2 cellular contexts compared by ENCODE assay signal in the genomic region with DNA sequence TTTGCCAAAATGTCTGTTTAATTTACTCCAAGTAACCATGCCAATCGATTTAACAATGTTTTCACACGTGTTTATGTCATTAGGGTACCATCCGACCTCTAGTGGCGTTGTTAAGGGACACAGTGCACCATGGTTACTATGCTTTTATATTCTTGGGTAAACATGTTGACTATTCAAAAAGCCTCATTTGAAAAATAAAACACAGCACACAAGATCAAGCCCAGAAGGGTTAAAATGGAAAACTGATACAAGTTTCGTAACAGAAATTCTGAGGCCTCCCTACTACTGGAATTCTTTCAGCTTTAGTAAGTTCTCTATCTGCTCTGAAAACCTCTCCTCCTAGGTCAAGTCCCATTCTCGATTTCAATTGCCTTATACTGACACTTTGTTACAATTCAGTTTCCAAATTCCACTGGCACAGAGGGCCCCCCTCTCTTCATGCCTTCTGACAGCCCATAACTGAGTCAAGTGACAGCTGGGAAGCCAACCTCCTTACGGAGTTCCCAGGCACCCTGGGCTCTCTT.
A peak's percentile ranks its signal among the peaks of the same experiment; 100 is the strongest.
TF ChIP-seq lines count a peak whose summit lies in the region.

No MANE protein-coding gene starts in this region.

TF ChIP-seq in K562, 482 proteins besides CTCF, POLR2A, EP300 and RAD21 (continued from another document):
- TF ChIP-seq, protein P1, sequence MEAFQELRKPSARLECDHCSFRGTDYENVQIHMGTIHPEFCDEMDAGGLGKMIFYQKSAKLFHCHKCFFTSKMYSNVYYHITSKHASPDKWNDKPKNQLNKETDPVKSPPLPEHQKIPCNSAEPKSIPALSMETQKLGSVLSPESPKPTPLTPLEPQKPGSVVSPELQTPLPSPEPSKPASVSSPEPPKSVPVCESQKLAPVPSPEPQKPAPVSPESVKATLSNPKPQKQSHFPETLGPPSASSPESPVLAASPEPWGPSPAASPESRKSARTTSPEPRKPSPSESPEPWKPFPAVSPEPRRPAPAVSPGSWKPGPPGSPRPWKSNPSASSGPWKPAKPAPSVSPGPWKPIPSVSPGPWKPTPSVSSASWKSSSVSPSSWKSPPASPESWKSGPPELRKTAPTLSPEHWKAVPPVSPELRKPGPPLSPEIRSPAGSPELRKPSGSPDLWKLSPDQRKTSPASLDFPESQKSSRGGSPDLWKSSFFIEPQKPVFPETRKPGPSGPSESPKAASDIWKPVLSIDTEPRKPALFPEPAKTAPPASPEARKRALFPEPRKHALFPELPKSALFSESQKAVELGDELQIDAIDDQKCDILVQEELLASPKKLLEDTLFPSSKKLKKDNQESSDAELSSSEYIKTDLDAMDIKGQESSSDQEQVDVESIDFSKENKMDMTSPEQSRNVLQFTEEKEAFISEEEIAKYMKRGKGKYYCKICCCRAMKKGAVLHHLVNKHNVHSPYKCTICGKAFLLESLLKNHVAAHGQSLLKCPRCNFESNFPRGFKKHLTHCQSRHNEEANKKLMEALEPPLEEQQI (IDR thresholded peaks at IDR 0.05) = peak; percentile 18; the same call in 1 of the 2 replicates
- no peak for TF ChIP-seq HCFC1 (IDR thresholded peaks at IDR 0.05; ENCODE audit: low read depth, low read length)
- TF ChIP-seq HDAC1 (IDR thresholded peaks at IDR 0.05) = peak in 1 of 2 experiments; percentile 81; a peak in 2 of 4 replicates
- peak; percentile 23 for TF ChIP-seq NEUROD1 (IDR thresholded peaks at IDR 0.05; ENCODE audit: borderline replicate concordance, low read depth, low read length, partially characterized antibody)
- TF ChIP-seq, protein P2, sequence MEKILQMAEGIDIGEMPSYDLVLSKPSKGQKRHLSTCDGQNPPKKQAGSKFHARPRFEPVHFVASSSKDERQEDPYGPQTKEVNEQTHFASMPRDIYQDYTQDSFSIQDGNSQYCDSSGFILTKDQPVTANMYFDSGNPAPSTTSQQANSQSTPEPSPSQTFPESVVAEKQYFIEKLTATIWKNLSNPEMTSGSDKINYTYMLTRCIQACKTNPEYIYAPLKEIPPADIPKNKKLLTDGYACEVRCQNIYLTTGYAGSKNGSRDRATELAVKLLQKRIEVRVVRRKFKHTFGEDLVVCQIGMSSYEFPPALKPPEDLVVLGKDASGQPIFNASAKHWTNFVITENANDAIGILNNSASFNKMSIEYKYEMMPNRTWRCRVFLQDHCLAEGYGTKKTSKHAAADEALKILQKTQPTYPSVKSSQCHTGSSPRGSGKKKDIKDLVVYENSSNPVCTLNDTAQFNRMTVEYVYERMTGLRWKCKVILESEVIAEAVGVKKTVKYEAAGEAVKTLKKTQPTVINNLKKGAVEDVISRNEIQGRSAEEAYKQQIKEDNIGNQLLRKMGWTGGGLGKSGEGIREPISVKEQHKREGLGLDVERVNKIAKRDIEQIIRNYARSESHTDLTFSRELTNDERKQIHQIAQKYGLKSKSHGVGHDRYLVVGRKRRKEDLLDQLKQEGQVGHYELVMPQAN (IDR thresholded peaks at IDR 0.05; ENCODE audit: borderline replicate concordance) = peak; percentile 81; the same call in 1 of the 2 replicates
- TF ChIP-seq, protein P3, sequence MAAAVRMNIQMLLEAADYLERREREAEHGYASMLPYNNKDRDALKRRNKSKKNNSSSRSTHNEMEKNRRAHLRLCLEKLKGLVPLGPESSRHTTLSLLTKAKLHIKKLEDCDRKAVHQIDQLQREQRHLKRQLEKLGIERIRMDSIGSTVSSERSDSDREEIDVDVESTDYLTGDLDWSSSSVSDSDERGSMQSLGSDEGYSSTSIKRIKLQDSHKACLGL (CRISPR knock-in tag; IDR thresholded peaks at IDR 0.05; ENCODE audit: borderline replicate concordance, poor library complexity, severe bottlenecking) = peak; percentile 33
- TF ChIP-seq MEIS2 (IDR thresholded peaks at IDR 0.05; ENCODE audit: partially characterized antibody) = no peak
- peak; percentile 89 to 92 for TF ChIP-seq FOXK2 (conservative IDR thresholded peaks at IDR 0.05 in 1 of 2, IDR thresholded peaks at IDR 0.05 in 1 of 2; ENCODE audit: low read depth in 2 of 2)
- 0 out of 2 replicates have a peak, but pooled peaks have one; percentile 12 for TF ChIP-seq GATAD2B (IDR thresholded peaks at IDR 0.05; ENCODE audit: borderline replicate concordance)
- peak; percentile 93 for TF ChIP-seq MXI1 (IDR thresholded peaks at IDR 0.05; ENCODE audit: low read depth, low read length)
- peak; percentile 31; the same call in 1 of the 2 replicates for TF ChIP-seq MYC (IDR thresholded peaks at IDR 0.05; ENCODE audit: low read depth, low read length)
- TF ChIP-seq MYC (CRISPR knock-in tag; IDR thresholded peaks at IDR 0.05; ENCODE audit: borderline replicate concordance, low read depth) = no peak

TF ChIP-seq in HepG2, 621 proteins besides CTCF, POLR2A, EP300 and RAD21 (continued from another document):
- no peak for TF ChIP-seq FOXA1 (IDR thresholded peaks at IDR 0.05)
- peak; percentile 72 for TF ChIP-seq FOXA1 (CRISPR knock-in tag; IDR thresholded peaks at IDR 0.05)
- no peak for TF ChIP-seq SP4 (CRISPR knock-in tag; IDR thresholded peaks at IDR 0.05)
- peak; percentile 31; the same call in 1 of the 2 replicates for TF ChIP-seq STAG1 (CRISPR knock-in tag; IDR thresholded peaks at IDR 0.05)
- TF ChIP-seq, protein P4, sequence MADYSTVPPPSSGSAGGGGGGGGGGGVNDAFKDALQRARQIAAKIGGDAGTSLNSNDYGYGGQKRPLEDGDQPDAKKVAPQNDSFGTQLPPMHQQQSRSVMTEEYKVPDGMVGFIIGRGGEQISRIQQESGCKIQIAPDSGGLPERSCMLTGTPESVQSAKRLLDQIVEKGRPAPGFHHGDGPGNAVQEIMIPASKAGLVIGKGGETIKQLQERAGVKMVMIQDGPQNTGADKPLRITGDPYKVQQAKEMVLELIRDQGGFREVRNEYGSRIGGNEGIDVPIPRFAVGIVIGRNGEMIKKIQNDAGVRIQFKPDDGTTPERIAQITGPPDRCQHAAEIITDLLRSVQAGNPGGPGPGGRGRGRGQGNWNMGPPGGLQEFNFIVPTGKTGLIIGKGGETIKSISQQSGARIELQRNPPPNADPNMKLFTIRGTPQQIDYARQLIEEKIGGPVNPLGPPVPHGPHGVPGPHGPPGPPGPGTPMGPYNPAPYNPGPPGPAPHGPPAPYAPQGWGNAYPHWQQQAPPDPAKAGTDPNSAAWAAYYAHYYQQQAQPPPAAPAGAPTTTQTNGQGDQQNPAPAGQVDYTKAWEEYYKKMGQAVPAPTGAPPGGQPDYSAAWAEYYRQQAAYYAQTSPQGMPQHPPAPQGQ (CRISPR knock-in tag; IDR thresholded peaks at IDR 0.05; ENCODE audit: borderline replicate concordance) = no peak
- no peak for TF ChIP-seq TBL1XR1 (IDR thresholded peaks at IDR 0.05; ENCODE audit: borderline replicate concordance, low read length, partially characterized antibody)
- TF ChIP-seq, protein P5, sequence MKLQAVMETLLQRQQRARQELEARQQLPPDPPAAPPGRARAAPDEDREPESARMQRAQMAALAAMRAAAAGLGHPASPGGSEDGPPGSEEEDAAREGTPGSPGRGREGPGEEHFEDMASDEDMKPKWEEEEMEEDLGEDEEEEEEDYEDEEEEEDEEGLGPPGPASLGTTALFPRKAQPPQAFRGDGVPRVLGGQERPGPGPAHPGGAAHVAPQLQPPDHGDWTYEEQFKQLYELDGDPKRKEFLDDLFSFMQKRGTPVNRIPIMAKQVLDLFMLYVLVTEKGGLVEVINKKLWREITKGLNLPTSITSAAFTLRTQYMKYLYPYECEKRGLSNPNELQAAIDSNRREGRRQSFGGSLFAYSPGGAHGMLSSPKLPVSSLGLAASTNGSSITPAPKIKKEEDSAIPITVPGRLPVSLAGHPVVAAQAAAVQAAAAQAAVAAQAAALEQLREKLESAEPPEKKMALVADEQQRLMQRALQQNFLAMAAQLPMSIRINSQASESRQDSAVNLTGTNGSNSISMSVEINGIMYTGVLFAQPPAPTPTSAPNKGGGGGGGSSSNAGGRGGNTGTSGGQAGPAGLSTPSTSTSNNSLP (IDR thresholded peaks at IDR 0.05; ENCODE audit: low read depth, low read length) = peak; percentile 53; the same call in 1 of the 2 replicates
- no peak for TF ChIP-seq ERF (CRISPR knock-in tag; IDR thresholded peaks at IDR 0.05)
- TF ChIP-seq FOXP1 (IDR thresholded peaks at IDR 0.05) = no peak
- peak; percentile 21; the same call in 1 of the 2 replicates for TF ChIP-seq FOXP1 (CRISPR knock-in tag; IDR thresholded peaks at IDR 0.05)
- TF ChIP-seq, protein P6, sequence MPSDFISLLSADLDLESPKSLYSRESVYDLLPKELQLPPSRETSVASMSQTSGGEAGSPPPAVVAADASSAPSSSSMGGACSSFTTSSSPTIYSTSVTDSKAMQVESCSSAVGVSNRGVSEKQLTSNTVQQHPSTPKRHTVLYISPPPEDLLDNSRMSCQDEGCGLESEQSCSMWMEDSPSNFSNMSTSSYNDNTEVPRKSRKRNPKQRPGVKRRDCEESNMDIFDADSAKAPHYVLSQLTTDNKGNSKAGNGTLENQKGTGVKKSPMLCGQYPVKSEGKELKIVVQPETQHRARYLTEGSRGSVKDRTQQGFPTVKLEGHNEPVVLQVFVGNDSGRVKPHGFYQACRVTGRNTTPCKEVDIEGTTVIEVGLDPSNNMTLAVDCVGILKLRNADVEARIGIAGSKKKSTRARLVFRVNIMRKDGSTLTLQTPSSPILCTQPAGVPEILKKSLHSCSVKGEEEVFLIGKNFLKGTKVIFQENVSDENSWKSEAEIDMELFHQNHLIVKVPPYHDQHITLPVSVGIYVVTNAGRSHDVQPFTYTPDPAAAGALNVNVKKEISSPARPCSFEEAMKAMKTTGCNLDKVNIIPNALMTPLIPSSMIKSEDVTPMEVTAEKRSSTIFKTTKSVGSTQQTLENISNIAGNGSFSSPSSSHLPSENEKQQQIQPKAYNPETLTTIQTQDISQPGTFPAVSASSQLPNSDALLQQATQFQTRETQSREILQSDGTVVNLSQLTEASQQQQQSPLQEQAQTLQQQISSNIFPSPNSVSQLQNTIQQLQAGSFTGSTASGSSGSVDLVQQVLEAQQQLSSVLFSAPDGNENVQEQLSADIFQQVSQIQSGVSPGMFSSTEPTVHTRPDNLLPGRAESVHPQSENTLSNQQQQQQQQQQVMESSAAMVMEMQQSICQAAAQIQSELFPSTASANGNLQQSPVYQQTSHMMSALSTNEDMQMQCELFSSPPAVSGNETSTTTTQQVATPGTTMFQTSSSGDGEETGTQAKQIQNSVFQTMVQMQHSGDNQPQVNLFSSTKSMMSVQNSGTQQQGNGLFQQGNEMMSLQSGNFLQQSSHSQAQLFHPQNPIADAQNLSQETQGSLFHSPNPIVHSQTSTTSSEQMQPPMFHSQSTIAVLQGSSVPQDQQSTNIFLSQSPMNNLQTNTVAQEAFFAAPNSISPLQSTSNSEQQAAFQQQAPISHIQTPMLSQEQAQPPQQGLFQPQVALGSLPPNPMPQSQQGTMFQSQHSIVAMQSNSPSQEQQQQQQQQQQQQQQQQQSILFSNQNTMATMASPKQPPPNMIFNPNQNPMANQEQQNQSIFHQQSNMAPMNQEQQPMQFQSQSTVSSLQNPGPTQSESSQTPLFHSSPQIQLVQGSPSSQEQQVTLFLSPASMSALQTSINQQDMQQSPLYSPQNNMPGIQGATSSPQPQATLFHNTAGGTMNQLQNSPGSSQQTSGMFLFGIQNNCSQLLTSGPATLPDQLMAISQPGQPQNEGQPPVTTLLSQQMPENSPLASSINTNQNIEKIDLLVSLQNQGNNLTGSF (CRISPR knock-in tag; IDR thresholded peaks at IDR 0.05) = no peak
- no peak for TF ChIP-seq SYNCRIP (IDR thresholded peaks at IDR 0.05; ENCODE audit: insufficient read depth, low read depth, low read length)
- TF ChIP-seq CHD2 (IDR thresholded peaks at IDR 0.05; ENCODE audit: low read depth, low read length) = no peak
- TF ChIP-seq ZNF792 (CRISPR knock-in tag; IDR thresholded peaks at IDR 0.05) = 0 out of 2 replicates have a peak, but pooled peaks have one; percentile 11
- TF ChIP-seq, protein P7, sequence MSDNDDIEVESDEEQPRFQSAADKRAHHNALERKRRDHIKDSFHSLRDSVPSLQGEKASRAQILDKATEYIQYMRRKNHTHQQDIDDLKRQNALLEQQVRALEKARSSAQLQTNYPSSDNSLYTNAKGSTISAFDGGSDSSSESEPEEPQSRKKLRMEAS (IDR thresholded peaks at IDR 0.05) = peak; percentile 81
- TF ChIP-seq, protein P8, sequence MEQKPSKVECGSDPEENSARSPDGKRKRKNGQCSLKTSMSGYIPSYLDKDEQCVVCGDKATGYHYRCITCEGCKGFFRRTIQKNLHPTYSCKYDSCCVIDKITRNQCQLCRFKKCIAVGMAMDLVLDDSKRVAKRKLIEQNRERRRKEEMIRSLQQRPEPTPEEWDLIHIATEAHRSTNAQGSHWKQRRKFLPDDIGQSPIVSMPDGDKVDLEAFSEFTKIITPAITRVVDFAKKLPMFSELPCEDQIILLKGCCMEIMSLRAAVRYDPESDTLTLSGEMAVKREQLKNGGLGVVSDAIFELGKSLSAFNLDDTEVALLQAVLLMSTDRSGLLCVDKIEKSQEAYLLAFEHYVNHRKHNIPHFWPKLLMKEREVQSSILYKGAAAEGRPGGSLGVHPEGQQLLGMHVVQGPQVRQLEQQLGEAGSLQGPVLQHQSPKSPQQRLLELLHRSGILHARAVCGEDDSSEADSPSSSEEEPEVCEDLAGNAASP (CRISPR knock-in tag; IDR thresholded peaks at IDR 0.05; ENCODE audit: borderline replicate concordance) = no peak
- no peak for TF ChIP-seq HOXA3 (CRISPR knock-in tag; IDR thresholded peaks at IDR 0.05)
- TF ChIP-seq, protein P9, sequence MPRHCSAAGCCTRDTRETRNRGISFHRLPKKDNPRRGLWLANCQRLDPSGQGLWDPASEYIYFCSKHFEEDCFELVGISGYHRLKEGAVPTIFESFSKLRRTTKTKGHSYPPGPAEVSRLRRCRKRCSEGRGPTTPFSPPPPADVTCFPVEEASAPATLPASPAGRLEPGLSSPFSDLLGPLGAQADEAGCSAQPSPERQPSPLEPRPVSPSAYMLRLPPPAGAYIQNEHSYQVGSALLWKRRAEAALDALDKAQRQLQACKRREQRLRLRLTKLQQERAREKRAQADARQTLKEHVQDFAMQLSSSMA (CRISPR knock-in tag; IDR thresholded peaks at IDR 0.05) = no peak
- TF ChIP-seq RBFOX2 (IDR thresholded peaks at IDR 0.05; ENCODE audit: low read depth, low read length) = no peak
- TF ChIP-seq ZNF138 (CRISPR knock-in tag; IDR thresholded peaks at IDR 0.05; ENCODE audit: low read depth) = no peak
- no peak for TF ChIP-seq KLF11 (CRISPR knock-in tag; IDR thresholded peaks at IDR 0.05)
- peak; percentile 79; the same call in 1 of the 2 replicates for TF ChIP-seq ONECUT2 (CRISPR knock-in tag; IDR thresholded peaks at IDR 0.05)
- 0 out of 2 replicates have a peak, but pooled peaks have one; percentile 38 for TF ChIP-seq ZNF614 (CRISPR knock-in tag; IDR thresholded peaks at IDR 0.05; ENCODE audit: borderline replicate concordance)
- TF ChIP-seq HCFC1 (IDR thresholded peaks at IDR 0.05; ENCODE audit: low read depth, low read length) = peak; percentile 22; the same call in 1 of the 2 replicates
- TF ChIP-seq, protein P10, sequence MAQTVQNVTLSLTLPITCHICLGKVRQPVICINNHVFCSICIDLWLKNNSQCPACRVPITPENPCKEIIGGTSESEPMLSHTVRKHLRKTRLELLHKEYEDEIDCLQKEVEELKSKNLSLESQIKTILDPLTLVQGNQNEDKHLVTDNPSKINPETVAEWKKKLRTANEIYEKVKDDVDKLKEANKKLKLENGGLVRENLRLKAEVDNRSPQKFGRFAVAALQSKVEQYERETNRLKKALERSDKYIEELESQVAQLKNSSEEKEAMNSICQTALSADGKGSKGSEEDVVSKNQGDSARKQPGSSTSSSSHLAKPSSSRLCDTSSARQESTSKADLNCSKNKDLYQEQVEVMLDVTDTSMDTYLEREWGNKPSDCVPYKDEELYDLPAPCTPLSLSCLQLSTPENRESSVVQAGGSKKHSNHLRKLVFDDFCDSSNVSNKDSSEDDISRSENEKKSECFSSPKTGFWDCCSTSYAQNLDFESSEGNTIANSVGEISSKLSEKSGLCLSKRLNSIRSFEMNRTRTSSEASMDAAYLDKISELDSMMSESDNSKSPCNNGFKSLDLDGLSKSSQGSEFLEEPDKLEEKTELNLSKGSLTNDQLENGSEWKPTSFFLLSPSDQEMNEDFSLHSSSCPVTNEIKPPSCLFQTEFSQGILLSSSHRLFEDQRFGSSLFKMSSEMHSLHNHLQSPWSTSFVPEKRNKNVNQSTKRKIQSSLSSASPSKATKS (CRISPR knock-in tag; IDR thresholded peaks at IDR 0.05) = no peak
- 0 out of 2 replicates have a peak, but pooled peaks have one; percentile 10 for TF ChIP-seq FOXJ3 (CRISPR knock-in tag; IDR thresholded peaks at IDR 0.05; ENCODE audit: borderline replicate concordance)
